17 cellular contexts compared by ENCODE assay signal in genomic region chr1:90339822-90340221, GRCh38.
"Had no signal": no experiment of that assay in that cellular context is flagged by ENCODE, and none has a peak within 500 bp of the region (broad histone marks: within the 10 kb centered on the region; RNA-seq: fewer than 3 reads in every experiment).

No MANE protein-coding gene starts in this region.

- H3K4me1 ChIP-seq: testis, upper lobe of right lung had no signal

- H3K9ac ChIP-seq: neural progenitor cell had no signal

- H3K27ac ChIP-seq: brain microvascular endothelial cell, neural progenitor cell, ovary, testis, upper lobe of right lung had no signal

- DNase-seq: activated CD4-positive, alpha-beta T cell treated with anti-CD3 and anti-CD28 coated beads for 1 hour; activated CD4-positive, alpha-beta T cell treated with anti-CD3 and anti-CD28 coated beads, Interleukin-2, amount 50 U/mL, for 48 hours; activated CD8-positive, alpha-beta memory T cell treated with anti-CD3 and anti-CD28 coated beads, Interleukin-2, amount 10 ng/mL, durations not matched to agents 7 days and 5 days; activated gamma-delta T cell; activated naive CD8-positive, alpha-beta T cell treated with anti-CD3 and anti-CD28 coated beads for 36 hours; activated T-cell treated with anti-CD3 and anti-CD28 coated beads, Interleukin-2, amount 50 U/mL, for 24 hours; brain microvascular endothelial cell; dermis blood vessel endothelial cell; endodermal cell; erythroblast; hippocampal formation; ovary; stimulated activated CD4-positive, alpha-beta T cell treated with anti-CD3 and anti-CD28 coated beads, Interleukin-4, amount 100 ng/mL, for 1 hour; stimulated activated CD8-positive, alpha-beta memory T cell treated with anti-CD3 and anti-CD28 coated beads, Interleukin-4, amount 100 ng/mL, for 48 hours; testis; upper lobe of right lung had no signal

- H3K4me3 ChIP-seq: neural progenitor cell, ovary, testis, upper lobe of right lung had no signal

- H3K9me3 ChIP-seq: ovary, testis, upper lobe of right lung had no signal

- H3K27me3 ChIP-seq: brain microvascular endothelial cell, neural progenitor cell, ovary, testis, upper lobe of right lung had no signal

- H3K36me3 ChIP-seq: brain microvascular endothelial cell, neural progenitor cell, ovary, upper lobe of right lung had no signal
